7 cellular contexts compared by ENCODE assay signal in genomic region chr3:10753964-10754363, GRCh38.
DNase-seq lines count a peak whose midpoint lies in the region; ATAC-seq and TF ChIP-seq lines count a peak whose summit lies in the region.

No MANE protein-coding gene starts in this region.

- peak; percentile 13 for DNase-seq in HT1080 (ENCODE audit: low read depth)
- DNase-seq in activated CD4-positive, alpha-beta T cell treated with anti-CD3 and anti-CD28 coated beads, Interleukin-2, amount 10 ng/mL, durations not matched to agents 24 days and 14 days: peak; percentile 85
- peak; percentile 56 for DNase-seq in fibroblast of pulmonary artery (ENCODE audit: low read depth)
- DNase-seq in stimulated activated CD4-positive, alpha-beta T cell treated with anti-CD3 and anti-CD28 coated beads, Interleukin-2, amount 100 ng/mL, for 48 hours: peak; percentile 40 to 46
- DNase-seq in caudate nucleus (lab: John Stamatoyannopoulos, UW): no peak
- no peak for DNase-seq in NCI-H510A treated with DMSO at 0.1 percent for 48 hours (lab: John Stamatoyannopoulos, UW)

- H3K36me3 Mint-ChIP-seq in activated CD4-positive, alpha-beta T cell treated with anti-CD3 and anti-CD28 coated beads, Interleukin-2, amount 10 ng/mL, durations not matched to agents 24 days and 14 days (ENCODE audit: low read depth): no peaks in the 10 kb centered on the region

- no peak for ATAC-seq in HG03280 (IDR thresholded peaks at IDR 0.05; ENCODE audit: unreplicated experiment)

- intact Hi-C loops in activated CD4-positive, alpha-beta T cell treated with anti-CD3 and anti-CD28 coated beads, Interleukin-2, amount 10 ng/mL, durations not matched to agents 24 days and 14 days (cut with micrococcal nuclease): no loop called here

- H3K27ac Mint-ChIP-seq in activated CD4-positive, alpha-beta T cell treated with anti-CD3 and anti-CD28 coated beads, Interleukin-2, amount 10 ng/mL, durations not matched to agents 24 days and 14 days: no peak overlapping the region

- H3K4me3 Mint-ChIP-seq in activated CD4-positive, alpha-beta T cell treated with anti-CD3 and anti-CD28 coated beads, Interleukin-2, amount 10 ng/mL, durations not matched to agents 24 days and 14 days: no peak overlapping the region

- peaks cover 3% of the 10 kb centered on the region for H3K4me1 Mint-ChIP-seq in activated CD4-positive, alpha-beta T cell treated with anti-CD3 and anti-CD28 coated beads, Interleukin-2, amount 10 ng/mL, durations not matched to agents 24 days and 14 days

- TF ChIP-seq CTCF in fibroblast of pulmonary artery (IDR thresholded peaks at IDR 0.05; ENCODE audit: low read length, missing control alignments): no peak

- peaks cover 6% of the 10 kb centered on the region for H3K27me3 Mint-ChIP-seq in activated CD4-positive, alpha-beta T cell treated with anti-CD3 and anti-CD28 coated beads, Interleukin-2, amount 10 ng/mL, durations not matched to agents 24 days and 14 days

- no peak overlapping the region for H3K27ac ChIP-seq in caudate nucleus (ENCODE audit: low read depth, low read length)

- no peak overlapping the region for H3K4me3 ChIP-seq in fibroblast of pulmonary artery (replicated peaks; ENCODE audit: low read depth, low read length)

- H3K9me3 Mint-ChIP-seq in activated CD4-positive, alpha-beta T cell treated with anti-CD3 and anti-CD28 coated beads, Interleukin-2, amount 10 ng/mL, durations not matched to agents 24 days and 14 days: no peaks in the 10 kb centered on the region

Comparison
In these comparisons a context has a peak if more than half of its experiments do, and no peak if none do; other contexts are left out.
1. DNase-seq: peak in HT1080 (single experiment), activated CD4-positive, alpha-beta T cell treated with anti-CD3 and anti-CD28 coated beads, Interleukin-2, amount 10 ng/mL, durations not matched to agents 24 days and 14 days (single experiment), fibroblast of pulmonary artery (single experiment) and stimulated activated CD4-positive, alpha-beta T cell treated with anti-CD3 and anti-CD28 coated beads, Interleukin-2, amount 100 ng/mL, for 48 hours (2 of 2); none in caudate nucleus (0 of 61) and NCI-H510A treated with DMSO at 0.1 percent for 48 hours (single experiment).